Comparison of ENCODE assay signal across 19 cellular contexts in genomic region chr12:29053567-29053966, GRCh38.
DNase-seq lines count a peak whose midpoint lies in the region; ATAC-seq, FAIRE-seq and TF ChIP-seq lines count a peak whose summit lies in the region.
"Had no signal": no experiment of that assay in that cellular context is flagged by ENCODE, and none has a peak within 500 bp of the region (broad histone marks: within the 10 kb centered on the region; RNA-seq: fewer than 3 reads in every experiment).

No MANE protein-coding gene starts in this region.

- in situ Hi-C loops in mammary epithelial cell (cut with MboI; ENCODE audit: low sequenced_read_pairs in 2 of 2), result no loop called here

- no peaks in the 10 kb centered on the region for H3K4me1 Mint-ChIP-seq in MCF 10A (ENCODE audit: insufficient read depth, unreplicated experiment)

- H3K27me3 Mint-ChIP-seq in MCF 10A (ENCODE audit: insufficient read depth, unreplicated experiment), result no peaks in the 10 kb centered on the region

- BruUV-seq in MCF 10A (replicated peaks; lab: Mats Ljungman, UMichigan), result no TSS peak
- no TSS peak for BruUV-seq in mammary epithelial cell (replicated peaks; lab: Mats Ljungman, UMichigan)

- intact Hi-C loops in MCF 10A (cut with micrococcal nuclease) (no loop called here), mammary epithelial cell (cut with micrococcal nuclease) (no loop called here), left ventricle myocardium inferior (cut with micrococcal nuclease) (no loop called here)

- dilution Hi-C loops in mammary epithelial cell (cut with HindIII; ENCODE audit: low sequenced_read_pairs), result no loop called here

- no peaks in the 10 kb centered on the region for H3K36me3 ChIP-seq in mammary epithelial cell (ENCODE audit: insufficient read depth, low read length)
- no peaks in the 10 kb centered on the region for H3K36me3 ChIP-seq in Karpas-422 (ENCODE audit: insufficient read depth, low read length)
- no peaks in the 10 kb centered on the region for H3K36me3 ChIP-seq in left ventricle myocardium inferior
- H3K36me3 ChIP-seq: vagina had no signal

- no peak overlapping the region for H3K4me3 ChIP-seq in mammary epithelial cell (replicated peaks in 1 of 3; ENCODE audit: insufficient read depth in 1 of 3, low read depth in 2 of 3, low read length in 3 of 3)
- H3K4me3 ChIP-seq in Karpas-422 (ENCODE audit: low read length), result no peak overlapping the region
- no peak overlapping the region for H3K4me3 ChIP-seq in left ventricle myocardium inferior
- H3K4me3 ChIP-seq: vagina had no signal

- no peaks in the 10 kb centered on the region for H3K9me2 ChIP-seq in Karpas-422 (replicated peaks; ENCODE audit: insufficient read depth, low read length)

- H3K4me2 ChIP-seq in mammary epithelial cell (ENCODE audit: insufficient read depth, low read depth, low read length) (no peak overlapping the region), Karpas-422 (ENCODE audit: low read depth, low read length, poor library complexity, severe bottlenecking) (no peak overlapping the region)

- FAIRE-seq in H54 (lab: Jason Lieb, UNC), result peak; percentile 27

- no peak for ATAC-seq in GM21367 (IDR thresholded peaks at IDR 0.05; ENCODE audit: unreplicated experiment)
- ATAC-seq: CD8-positive, alpha-beta T cell; left lobe of liver; Right ventricle myocardium inferior; sciatic nerve had no signal

- H3K4me3 Mint-ChIP-seq in MCF 10A (ENCODE audit: unreplicated experiment), result no peak overlapping the region
- H3K4me3 Mint-ChIP-seq: CD8-positive, alpha-beta T cell had no signal

- H3K27ac ChIP-seq in mammary epithelial cell (ENCODE audit: insufficient read depth, low read depth, low read length) (no peak overlapping the region), Karpas-422 (ENCODE audit: low read length) (no peak overlapping the region), left ventricle myocardium inferior (replicated peaks) (no peak overlapping the region)
- H3K27ac ChIP-seq: vagina had no signal

- DNase-seq in MCF 10A (ENCODE audit: unreplicated experiment), result peak; percentile 9
- no peak for DNase-seq in mammary epithelial cell
- DNase-seq in H54 (ENCODE audit: insufficient read length, low spot score), result no peak
- peak; percentile 81 for DNase-seq in Karpas-422
- DNase-seq in germinal center (ENCODE audit: low spot score), result peak; percentile 27
- no peak for DNase-seq in left ventricle myocardium inferior
- no peak for DNase-seq in activated CD8-positive, alpha-beta memory T cell treated with anti-CD3 and anti-CD28 coated beads for 24 hours
- DNase-seq: activated CD4-positive, CD25-positive, alpha-beta regulatory T cell; activated effector memory CD4-positive, alpha-beta T cell treated with Interleukin-2 at 50 U/mL for 16 hours; amniotic stem cell; CD8-positive, alpha-beta T cell; NCI-H1092 treated with DMSO at 0.1 percent for 48 hours; stimulated activated CD4-positive, alpha-beta T cell treated with anti-CD3 and anti-CD28 coated beads, Interleukin-2, amount 100 ng/mL, for 24 hours; T-helper 2 cell had no signal

- H3K36me3 Mint-ChIP-seq in MCF 10A (ENCODE audit: insufficient read depth, unreplicated experiment), result no peaks in the 10 kb centered on the region
- H3K36me3 Mint-ChIP-seq: CD8-positive, alpha-beta T cell had no signal

- no peak for TF ChIP-seq POLR2A in H54 (IDR thresholded peaks at IDR 0.05; ENCODE audit: low read depth, low read length)

- H3K9ac ChIP-seq in mammary epithelial cell (ENCODE audit: insufficient read depth, low read length) (no peak overlapping the region), Karpas-422 (ENCODE audit: low read length) (no peak overlapping the region)

- H3K9me3 Mint-ChIP-seq in MCF 10A (ENCODE audit: unreplicated experiment), result peaks cover 8% of the 10 kb centered on the region
- H3K9me3 Mint-ChIP-seq: CD8-positive, alpha-beta T cell had no signal

- WGBS in mammary epithelial cell (ENCODE audit: low coverage, missing lambda C conversion rate), result 100% methylated on average over 1 of the region's 1 CpG

- H2AFZ ChIP-seq in mammary epithelial cell (ENCODE audit: low read depth, low read length) (no peak overlapping the region), Karpas-422 (ENCODE audit: low read length) (no peak overlapping the region)

- POLR2A ChIA-PET in MCF 10A (lab: Yijun Ruan, JAX), result no interaction called here

- TF ChIP-seq CTCF in MCF 10A (IDR thresholded peaks at IDR 0.05; ENCODE audit: unreplicated experiment), result no peak
- no peak for TF ChIP-seq CTCF in mammary epithelial cell (conservative IDR thresholded peaks at IDR 0.05 in 1 of 2, IDR thresholded peaks at IDR 0.05 in 1 of 2; ENCODE audit: extremely low read depth in 1 of 2, insufficient read depth in 1 of 2, low read depth in 1 of 2, low read length in 2 of 2)
- TF ChIP-seq CTCF in left ventricle myocardium inferior (IDR thresholded peaks at IDR 0.05; ENCODE audit: borderline replicate concordance), result no peak

- H3K4me1 ChIP-seq in mammary epithelial cell (ENCODE audit: insufficient read depth, low read length), result no peaks in the 10 kb centered on the region
- no peaks in the 10 kb centered on the region for H3K4me1 ChIP-seq in Karpas-422 (ENCODE audit: low read length)
- no peaks in the 10 kb centered on the region for H3K4me1 ChIP-seq in left ventricle myocardium inferior
- H3K4me1 ChIP-seq: vagina had no signal

- H3K79me2 ChIP-seq in mammary epithelial cell (ENCODE audit: insufficient read depth, low read length), result no peaks in the 10 kb centered on the region
- no peaks in the 10 kb centered on the region for H3K79me2 ChIP-seq in Karpas-422 (ENCODE audit: low read length)

- H3K9me3 ChIP-seq in mammary epithelial cell (replicated peaks; ENCODE audit: insufficient read depth, low read length) (no peaks in the 10 kb centered on the region), Karpas-422 (ENCODE audit: low read length) (no peaks in the 10 kb centered on the region), left ventricle myocardium inferior (replicated peaks) (peaks cover 3% of the 10 kb centered on the region)
- H3K9me3 ChIP-seq: vagina had no signal

- CTCF ChIA-PET in MCF 10A (lab: Yijun Ruan, JAX), result interaction anchor here (0.5 kb wide), 1 partner anchor 1931 kb away, joined by 3 read pairs; no protein-coding TSS in a partner anchor
- CTCF ChIA-PET in mammary epithelial cell (lab: Charles Lee; ENCODE audit: low non-redundant PET), result no interaction called here

- no peak overlapping the region for H3K27ac Mint-ChIP-seq in MCF 10A (ENCODE audit: low read depth, unreplicated experiment)
- H3K27ac Mint-ChIP-seq: CD8-positive, alpha-beta T cell had no signal

- no peaks in the 10 kb centered on the region for H3K27me3 ChIP-seq in mammary epithelial cell (ENCODE audit: insufficient read depth, low read length)
- H3K27me3 ChIP-seq in Karpas-422 (ENCODE audit: low read length), result no peaks in the 10 kb centered on the region
- no peaks in the 10 kb centered on the region for H3K27me3 ChIP-seq in left ventricle myocardium inferior (ENCODE audit: low read depth)
- H3K27me3 ChIP-seq: vagina had no signal

- no peaks in the 10 kb centered on the region for H4K20me1 ChIP-seq in mammary epithelial cell (ENCODE audit: insufficient read depth, low read length)
- no peaks in the 10 kb centered on the region for H4K20me1 ChIP-seq in Karpas-422 (ENCODE audit: insufficient read depth, low read depth, low read length)

Comparison
In these comparisons a context has a peak if more than half of its experiments do, and no peak if none do; other contexts are left out.
1. DNase-seq: peak in MCF 10A (single experiment), Karpas-422 (single experiment) and germinal center (single experiment); none in mammary epithelial cell (single experiment), H54 (single experiment), left ventricle myocardium inferior (single experiment) and activated CD8-positive, alpha-beta memory T cell treated with anti-CD3 and anti-CD28 coated beads for 24 hours (single experiment).